Comparison of ENCODE assay signal across 19 cellular contexts in genomic region chr3:150754896-150755295, GRCh38. TPM values are rescaled to one million over a fixed set of nuclear protein-coding genes. Genes with fewer than 3 reads are reported as not detected.
"Had no signal": no experiment of that assay in that cellular context is flagged by ENCODE, and none has a peak within 500 bp of the region (broad histone marks: within the 10 kb centered on the region; RNA-seq: fewer than 3 reads in every experiment).

No MANE protein-coding gene starts in this region.

- H3K27me3 Mint-ChIP-seq: activated naive CD4-positive, alpha-beta T cell treated with anti-CD3 and anti-CD28 coated beads, Interleukin-2, amount 10 ng/mL, durations not matched to agents 7 days and 5 days; naive thymus-derived CD4-positive, alpha-beta T cell; T-cell had no signal

- H3K4me3 ChIP-seq: coronary artery, left lung, mucosa of descending colon, pancreas, sigmoid colon, spleen, thyroid gland had no signal

- H3K9me3 Mint-ChIP-seq: activated naive CD4-positive, alpha-beta T cell treated with anti-CD3 and anti-CD28 coated beads, Interleukin-2, amount 10 ng/mL, durations not matched to agents 7 days and 5 days; brain; T-cell had no signal

- H3K27ac ChIP-seq: left lung, pancreas, sigmoid colon, thyroid gland, WERI-Rb-1 had no signal

- H3K4me2 ChIP-seq: SK-N-SH had no signal

- H3K27me3 ChIP-seq: left lung, pancreas, sigmoid colon, spleen, thyroid gland had no signal

- H3K36me3 ChIP-seq: pancreas, sigmoid colon, thyroid gland, WERI-Rb-1 had no signal

- H3K27ac Mint-ChIP-seq: activated naive CD4-positive, alpha-beta T cell treated with anti-CD3 and anti-CD28 coated beads, Interleukin-2, amount 10 ng/mL, durations not matched to agents 7 days and 5 days; brain; T-cell had no signal

- H3K4me3 Mint-ChIP-seq: activated naive CD4-positive, alpha-beta T cell treated with anti-CD3 and anti-CD28 coated beads, Interleukin-2, amount 10 ng/mL, durations not matched to agents 7 days and 5 days; T-cell had no signal

- DNase-seq: activated naive CD4-positive, alpha-beta T cell treated with anti-CD3 and anti-CD28 coated beads, Interleukin-2, amount 10 ng/mL, durations not matched to agents 7 days and 5 days; central memory CD4-positive, alpha-beta T cell; foreskin fibroblast; hypothalamus; kidney; left lung; mucosa of descending colon; naive thymus-derived CD4-positive, alpha-beta T cell; pancreas; sigmoid colon; SK-N-SH; spleen; T-cell; thyroid gland; WERI-Rb-1 had no signal

- H3K9ac ChIP-seq: SK-N-SH had no signal

- ATAC-seq: left lung; mucosa of descending colon; naive thymus-derived CD4-positive, alpha-beta T cell; pancreas; T-cell had no signal

- H3K9me3 ChIP-seq: left lung, mucosa of descending colon, pancreas, sigmoid colon, SK-N-SH, spleen, thyroid gland had no signal

RNA-seq across cellular contexts. Expression of gene ERICH6, which starts 51.2 kb away (rescaled TPM):
- total RNA-seq: activated T-helper 1 cell treated with anti-CD3 and anti-CD28 coated beads, Interleukin-12 subunit alpha, Interleukin-12 subunit beta, Interleukin-2, Interleukin-4 antibody, amounts not matched to agents 30 ng/mL and 10 ng/mL and 1 ng/mL, durations not matched to agents 14 hours and 24 hours and 36 hours; endothelial cell of umbilical vein; left lung; mucosa of descending colon; sigmoid colon; spleen had no signal
- polyA plus RNA-seq: endothelial cell of umbilical vein; naive thymus-derived CD4-positive, alpha-beta T cell; pancreas; sigmoid colon; spleen had no signal
